In the genomic region with DNA sequence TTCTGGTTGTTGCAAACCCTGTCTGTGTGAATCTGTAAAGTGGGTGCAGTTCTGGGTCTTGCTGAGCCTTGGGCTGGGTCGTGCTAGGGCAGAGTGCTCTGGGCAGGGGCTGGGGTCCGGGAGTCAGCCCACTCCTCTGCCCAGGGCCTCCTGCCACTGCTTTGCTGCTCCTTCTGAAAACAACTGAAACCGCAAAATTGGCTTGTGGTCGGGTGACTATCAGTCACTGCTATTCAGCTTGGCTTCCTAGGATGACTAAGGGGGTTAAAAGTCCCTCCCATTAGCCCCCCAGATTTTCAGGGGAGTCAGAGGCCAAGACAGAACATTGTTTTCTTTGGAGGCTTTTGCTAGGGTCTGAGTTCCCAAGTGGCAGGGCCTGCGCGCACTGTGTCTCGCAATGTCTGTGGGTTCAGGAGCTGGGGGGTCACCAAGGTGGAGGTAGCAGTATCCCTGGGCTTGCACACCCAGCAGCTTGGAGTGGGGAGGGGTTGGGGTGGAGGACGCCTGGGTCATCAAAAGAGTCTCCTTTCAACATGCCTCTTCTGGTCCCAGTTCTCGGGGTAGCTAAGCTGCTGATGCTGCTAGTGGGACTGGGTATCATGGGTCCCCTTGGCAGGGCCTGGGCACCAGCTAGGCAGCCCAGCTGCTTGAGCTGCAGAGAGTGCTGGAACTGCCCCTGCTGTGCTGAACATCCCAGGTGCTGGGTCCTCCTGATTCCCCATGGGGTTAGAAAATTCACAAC, we compare ENCODE assay signal across 10 cellular contexts. TPM values are rescaled to one million over a fixed set of nuclear protein-coding genes. Genes with fewer than 3 reads are reported as not detected.
DNase-seq lines count a peak whose midpoint lies in the region; ATAC-seq and TF ChIP-seq lines count a peak whose summit lies in the region.
"Had no signal": no experiment of that assay in that cellular context is flagged by ENCODE, and none has a peak within 500 bp of the region (broad histone marks: within the 10 kb centered on the region; RNA-seq: fewer than 3 reads in every experiment).

No MANE protein-coding gene starts in this region.

- H3K27me3 Mint-ChIP-seq in progenitor cell of endocrine pancreas = peaks cover 91% of the 10 kb centered on the region

- H3K27me3 ChIP-seq in transverse colon = peaks cover 55% of the 10 kb centered on the region

- no peak for TF ChIP-seq CTCF in foreskin fibroblast (IDR thresholded peaks at IDR 0.05; ENCODE audit: low read depth, low read length)
- TF ChIP-seq CTCF in transverse colon (IDR thresholded peaks at IDR 0.05) = no peak
- no peak for TF ChIP-seq CTCF in progenitor cell of endocrine pancreas (IDR thresholded peaks at IDR 0.05; ENCODE audit: unreplicated experiment)

- no peaks in the 10 kb centered on the region for H3K36me3 Mint-ChIP-seq in progenitor cell of endocrine pancreas (ENCODE audit: insufficient read depth)

- no peak for TF ChIP-seq EP300 in transverse colon (IDR thresholded peaks at IDR 0.05; ENCODE audit: low read depth)

- intact Hi-C loops in transverse colon (cut with DNase I; ENCODE audit: low total_unique reads) = no loop called here
- intact Hi-C loops in cardiac septum (cut with DNase I) = no loop called here

- no peaks in the 10 kb centered on the region for H3K9me3 ChIP-seq in transverse colon
- H3K9me3 ChIP-seq: pancreas had no signal

- ATAC-seq in esophagus mucosa = no peak
- ATAC-seq: pancreas had no signal

- H3K4me1 ChIP-seq in transverse colon = peaks cover 0 to 11% (median 6%) of the 10 kb centered on the region in 4 donors
- H3K4me1 ChIP-seq: pancreas had no signal

- no peak overlapping the region for H3K27ac ChIP-seq in transverse colon
- H3K27ac ChIP-seq: pancreas had no signal

- H3K4me3 Mint-ChIP-seq in progenitor cell of endocrine pancreas (ENCODE audit: low read depth) = no peak overlapping the region

- DNase-seq in ACHN (peak; percentile 90), HPDE6-E6E7 (ENCODE audit: extremely low spot score) (peak; percentile 34), foreskin fibroblast (peak; percentile 57 to 83), transverse colon (no peak), cardiac septum (ENCODE audit: low spot score) (no peak), progenitor cell of endocrine pancreas (ENCODE audit: low spot score, unreplicated experiment) (no peak)
- DNase-seq in activated CD4-positive, alpha-beta T cell treated with anti-CD3 and anti-CD28 coated beads, Interleukin-2, amount 50 U/mL, for 1 hour = peak; percentile 27
- DNase-seq: cortex of kidney, pancreas had no signal

- TF ChIP-seq POLR2A in transverse colon (IDR thresholded peaks at IDR 0.05) = no peak

- no peaks in the 10 kb centered on the region for H3K36me3 ChIP-seq in transverse colon
- H3K36me3 ChIP-seq: pancreas had no signal

- H3K27ac Mint-ChIP-seq in progenitor cell of endocrine pancreas = no peak overlapping the region

- no peak overlapping the region for H3K4me3 ChIP-seq in foreskin fibroblast (ENCODE audit: low read depth in 1 of 2, low read length in 2 of 2)
- no peak overlapping the region for H3K4me3 ChIP-seq in transverse colon
- H3K4me3 ChIP-seq: pancreas had no signal

- H3K4me1 Mint-ChIP-seq in progenitor cell of endocrine pancreas (ENCODE audit: low read depth) = no peaks in the 10 kb centered on the region

- WGBS in transverse colon (ENCODE audit: low coverage in 1 of 2), 2 donors = 50% methylated on average over 9 of the region's 9 CpGs; no CpG with 5 or more reads in 1 of the 2 donors

- in situ Hi-C loops in ACHN (cut with HindIII; ENCODE audit: low pct_ligation_motif_present, low pct_unique_long_range_greater_than_20kb, low sequenced_read_pairs) (no loop called here), transverse colon (cut with MboI; ENCODE audit: low pct_ligation_motif_present in 1 of 4, low pct_unique_long_range_greater_than_20kb in 1 of 4, low sequenced_read_pairs in 3 of 4) (no loop called here)

- H3K9me3 Mint-ChIP-seq in progenitor cell of endocrine pancreas (ENCODE audit: low read depth) = no peaks in the 10 kb centered on the region

RNA-seq across cellular contexts. Expression of gene TBX21, which starts 13.5 kb away (rescaled TPM):
- 10 to 100 TPM in 1 of 4 donors, 1 to 10 TPM in 1, under 1 TPM in 1, not detected in 1; 0.27 to 18.3 (median 4.9) TPM for total RNA-seq in transverse colon
- not detected for total RNA-seq in esophagus mucosa
- total RNA-seq in cardiac septum = 0.30 TPM
- not detected in 2 replicates for total RNA-seq in progenitor cell of endocrine pancreas

RNA-seq across cellular contexts. Expression of gene TBKBP1, which starts 25.6 kb away (rescaled TPM):
- total RNA-seq in transverse colon (1 to 10 TPM; 1.8 to 6.4 (median 4.4) TPM), esophagus mucosa (3.1 TPM), cardiac septum (11.2 TPM), progenitor cell of endocrine pancreas (21.7 and 23.2 TPM in 2 replicates)

Comparison
In these comparisons a context has a peak if more than half of its experiments do, and no peak if none do; other contexts are left out.
1. DNase-seq: peak in ACHN (single experiment), HPDE6-E6E7 (single experiment), activated CD4-positive, alpha-beta T cell treated with anti-CD3 and anti-CD28 coated beads, Interleukin-2, amount 50 U/mL, for 1 hour (single experiment) and foreskin fibroblast (2 of 2); none in transverse colon (single experiment), cardiac septum (single experiment) and progenitor cell of endocrine pancreas (single experiment).